Comparison of ENCODE assay signal across 8 cellular contexts in genomic region chrX:150692296-150692695, GRCh38. TPM values are rescaled to one million over a fixed set of nuclear protein-coding genes. Genes with fewer than 3 reads are reported as not detected.
DNase-seq lines count a peak whose midpoint lies in the region; ATAC-seq and TF ChIP-seq lines count a peak whose summit lies in the region.

No MANE protein-coding gene starts in this region.

- H3K9me3 ChIP-seq in OCI-LY7 (ENCODE audit: low read length) (peaks cover 9% of the 10 kb centered on the region; the same call in 1 of the 2 replicates), neural cell (ENCODE audit: low read length) (no peaks in the 10 kb centered on the region)

- TSS peak; percentile 69 for BruUV-seq in Calu3 (replicated peaks; lab: Mats Ljungman, UMichigan)
- BruUV-seq in OCI-LY7 (replicated peaks; lab: Mats Ljungman, UMichigan): TSS peak; percentile 75

- H3K9ac ChIP-seq in neural cell (ENCODE audit: low read length): peak overlapping the region; percentile 66

- H3K79me2 ChIP-seq in OCI-LY7 (ENCODE audit: insufficient read depth, low read depth, low read length): peaks cover 31% of the 10 kb centered on the region
- no peaks in the 10 kb centered on the region for H3K79me2 ChIP-seq in neural cell (replicated peaks; ENCODE audit: insufficient read depth, low read length)

- H3K4me3 ChIP-seq in OCI-LY7 (ENCODE audit: low read depth, low read length, poor library complexity, severe bottlenecking): peak overlapping the region; percentile 75
- peak overlapping the region; percentile 79 for H3K4me3 ChIP-seq in coronary artery
- H3K4me3 ChIP-seq in neural cell (ENCODE audit: low read length): peak overlapping the region; percentile 67

- H3K4me1 Mint-ChIP-seq in Calu3 (ENCODE audit: low read depth, unreplicated experiment): peaks cover 43% of the 10 kb centered on the region

- no peak for ATAC-seq in GM21529 (IDR thresholded peaks at IDR 0.05; ENCODE audit: unreplicated experiment)
- ATAC-seq in GM19467 (IDR thresholded peaks at IDR 0.05; ENCODE audit: unreplicated experiment): no peak
- no peak for ATAC-seq in HG02970 (IDR thresholded peaks at IDR 0.05; ENCODE audit: low FRiP score, unreplicated experiment)

- H3K4me1 ChIP-seq in OCI-LY7 (ENCODE audit: insufficient read depth, low read length, poor library complexity, severe bottlenecking): peaks cover 62% of the 10 kb centered on the region

- peak overlapping the region; percentile 74 for H3K4me3 Mint-ChIP-seq in Calu3 (ENCODE audit: low read depth, unreplicated experiment)

- no peaks in the 10 kb centered on the region for H3K27me3 Mint-ChIP-seq in Calu3 (ENCODE audit: unreplicated experiment)

- TF ChIP-seq CTCF in Calu3 (IDR thresholded peaks at IDR 0.05; ENCODE audit: unreplicated experiment) (no peak), OCI-LY7 (conservative IDR thresholded peaks at IDR 0.05; ENCODE audit: low read length) (no peak), coronary artery (IDR thresholded peaks at IDR 0.05) (no peak), neural cell (IDR thresholded peaks at IDR 0.05; ENCODE audit: poor library complexity, severe bottlenecking) (no peak)

- CTCF ChIA-PET in Calu3 (lab: Charles Lee): interaction anchor here (0.6 kb wide), 1 partner anchor 66 kb away, joined by 5 read pairs; no protein-coding TSS in a partner anchor
- CTCF ChIA-PET in OCI-LY7 (lab: Charles Lee; ENCODE audit: unreplicated experiment): interaction anchor here (0.6 to 1.1 kb wide), 2 partner anchors 103 to 752 kb away, joined by 3 to 4 read pairs; no protein-coding TSS in a partner anchor

- no peaks in the 10 kb centered on the region for H4K20me1 ChIP-seq in OCI-LY7 (ENCODE audit: insufficient read depth, low read length)
- no peaks in the 10 kb centered on the region for H4K20me1 ChIP-seq in neural cell (ENCODE audit: insufficient read depth)

- peaks cover 30% of the 10 kb centered on the region for H3K36me3 Mint-ChIP-seq in Calu3 (ENCODE audit: insufficient read depth, unreplicated experiment)

- H3K36me3 ChIP-seq in OCI-LY7 (ENCODE audit: insufficient read depth, low read length) (peaks cover 24% of the 10 kb centered on the region), neural cell (ENCODE audit: insufficient read depth, low read length) (no peaks in the 10 kb centered on the region)

- POLR2A ChIA-PET in OCI-LY7 (lab: Charles Lee): interaction anchor here (0.6 to 2.5 kb wide), 10 partner anchors 8 to 1166 kb away, joined by 3 to 11 read pairs (median 5); no protein-coding TSS in a partner anchor

- TF ChIP-seq EP300 in neural cell (conservative IDR thresholded peaks at IDR 0.05; ENCODE audit: poor library complexity, severe bottlenecking): no peak

- DNase-seq in Calu3 (no peak), OCI-LY7 (ENCODE audit: low spot score) (peak; percentile 35), coronary artery (ENCODE audit: low spot score) (no peak), DMS153 (lab: John Stamatoyannopoulos, UW) (no peak)

- intact Hi-C loops in Calu3 (cut with micrococcal nuclease; ENCODE audit: unreplicated experiment): no loop called here
- intact Hi-C loops in OCI-LY7 (cut with micrococcal nuclease; ENCODE audit: unreplicated experiment): loop anchor here (2.0 to 5.0 kb wide), 2 partner anchors 123 to 290 kb away; partner anchors contain the start of genes HMGB3 and MTM1

- no peaks in the 10 kb centered on the region for H3F3A ChIP-seq in neural cell (ENCODE audit: insufficient read depth, low read length, poor library complexity, severe bottlenecking)

- H3K27me3 ChIP-seq in neural cell (ENCODE audit: insufficient read depth, low read depth, low read length): no peaks in the 10 kb centered on the region

- no peaks in the 10 kb centered on the region for H3K9me2 ChIP-seq in OCI-LY7 (ENCODE audit: insufficient read depth, low read length)
- H3K9me2 ChIP-seq in neural cell (ENCODE audit: insufficient read depth, low read length): no peaks in the 10 kb centered on the region

- peak overlapping the region; percentile 99 for H3K27ac ChIP-seq in OCI-LY7 (ENCODE audit: low read depth, low read length, poor library complexity, severe bottlenecking)
- peak overlapping the region; percentile 81 to 97 for H3K27ac ChIP-seq in coronary artery
- no peak overlapping the region for H3K27ac ChIP-seq in neural cell (ENCODE audit: low read length)

- H2AFZ ChIP-seq in OCI-LY7 (ENCODE audit: low read length): 0 out of 2 replicates have a peak overlapping the region, but pooled peaks have one; percentile 4
- H2AFZ ChIP-seq in neural cell (ENCODE audit: low read depth, low read length): no peak overlapping the region

- H3K4me2 ChIP-seq in OCI-LY7 (ENCODE audit: low read length) (peak overlapping the region; percentile 78), neural cell (ENCODE audit: low read length) (no peak overlapping the region)

- no peak for TF ChIP-seq RAD21 in neural cell (conservative IDR thresholded peaks at IDR 0.05)

- peaks cover 5% of the 10 kb centered on the region for H3K9me3 Mint-ChIP-seq in Calu3 (ENCODE audit: low read depth, unreplicated experiment)

- peak overlapping the region; percentile 86 for H3K27ac Mint-ChIP-seq in Calu3 (ENCODE audit: unreplicated experiment)

TF ChIP-seq in neural cell, 6 proteins besides CTCF, POLR2A, EP300 and RAD21:
- TF ChIP-seq POLR2AphosphoS5 (IDR thresholded peaks at IDR 0.05): no peak
- no peak for TF ChIP-seq REST (IDR thresholded peaks at IDR 0.05; ENCODE audit: borderline replicate concordance)
- no peak for TF ChIP-seq MXI1 (conservative IDR thresholded peaks at IDR 0.05; ENCODE audit: poor library complexity, severe bottlenecking)
- TF ChIP-seq SMC3 (conservative IDR thresholded peaks at IDR 0.05; ENCODE audit: poor library complexity): no peak
- TF ChIP-seq EZH2 (IDR thresholded peaks at IDR 0.05; ENCODE audit: borderline replicate concordance, insufficient read depth, low read length, poor library complexity, severe bottlenecking): no peak
- TF ChIP-seq TAF1 (IDR thresholded peaks at IDR 0.05; ENCODE audit: low read depth): no peak

RNA-seq across cellular contexts. Expression of gene MTMR1, which starts 0.9 kb away (rescaled TPM):
- total RNA-seq in Calu3 (2022): 40.0 and 49.1 TPM in 2 replicates
- 49.7 TPM in 2 replicates for total RNA-seq in OCI-LY7 (2014; rRNA removed; shearing (Covaris generic))
- 57.6 and 63.4 TPM in 2 replicates for total RNA-seq in OCI-LY7 (2022)
- polyA plus RNA-seq in neural cell: 32.7 and 34.7 TPM in 2 replicates
- polyA minus RNA-seq in neural cell: 51.2 and 55.8 TPM in 2 replicates
